Comparison of ENCODE assay signal across 4 cellular contexts in genomic region chr12:101422066-101422465, GRCh38. TPM values are rescaled to one million over a fixed set of nuclear protein-coding genes. Genes with fewer than 3 reads are reported as not detected.
"Had no signal": no experiment of that assay in that cellular context is flagged by ENCODE, and none has a peak within 500 bp of the region (broad histone marks: within the 10 kb centered on the region; RNA-seq: fewer than 3 reads in every experiment).

No MANE protein-coding gene starts in this region.

RNA-seq across cellular contexts. Expression of gene SPIC, which starts 53.1 kb away (rescaled TPM):
- total RNA-seq: LHCN-M2, M059J, MCF 10A, NCI-H460 had no signal
